ENCODE assay signal across 1 cellular context in genomic region chr15:59688888-59689625, GRCh38.
TF ChIP-seq lines count a peak whose summit lies in the region.

A gene with protein sequence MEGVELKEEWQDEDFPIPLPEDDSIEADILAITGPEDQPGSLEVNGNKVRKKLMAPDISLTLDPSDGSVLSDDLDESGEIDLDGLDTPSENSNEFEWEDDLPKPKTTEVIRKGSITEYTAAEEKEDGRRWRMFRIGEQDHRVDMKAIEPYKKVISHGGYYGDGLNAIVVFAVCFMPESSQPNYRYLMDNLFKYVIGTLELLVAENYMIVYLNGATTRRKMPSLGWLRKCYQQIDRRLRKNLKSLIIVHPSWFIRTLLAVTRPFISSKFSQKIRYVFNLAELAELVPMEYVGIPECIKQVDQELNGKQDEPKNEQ (minus strand): TSS chr15:59689320. CDS start chr15:59682457, 6,863 bp downstream.

TF ChIP-seq in K562, 482 proteins besides CTCF, POLR2A, EP300 and RAD21 (continued from another document and continues in another):
- TF ChIP-seq, protein P1, sequence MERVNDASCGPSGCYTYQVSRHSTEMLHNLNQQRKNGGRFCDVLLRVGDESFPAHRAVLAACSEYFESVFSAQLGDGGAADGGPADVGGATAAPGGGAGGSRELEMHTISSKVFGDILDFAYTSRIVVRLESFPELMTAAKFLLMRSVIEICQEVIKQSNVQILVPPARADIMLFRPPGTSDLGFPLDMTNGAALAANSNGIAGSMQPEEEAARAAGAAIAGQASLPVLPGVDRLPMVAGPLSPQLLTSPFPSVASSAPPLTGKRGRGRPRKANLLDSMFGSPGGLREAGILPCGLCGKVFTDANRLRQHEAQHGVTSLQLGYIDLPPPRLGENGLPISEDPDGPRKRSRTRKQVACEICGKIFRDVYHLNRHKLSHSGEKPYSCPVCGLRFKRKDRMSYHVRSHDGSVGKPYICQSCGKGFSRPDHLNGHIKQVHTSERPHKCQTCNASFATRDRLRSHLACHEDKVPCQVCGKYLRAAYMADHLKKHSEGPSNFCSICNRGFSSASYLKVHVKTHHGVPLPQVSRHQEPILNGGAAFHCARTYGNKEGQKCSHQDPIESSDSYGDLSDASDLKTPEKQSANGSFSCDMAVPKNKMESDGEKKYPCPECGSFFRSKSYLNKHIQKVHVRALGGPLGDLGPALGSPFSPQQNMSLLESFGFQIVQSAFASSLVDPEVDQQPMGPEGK (CRISPR knock-in tag; IDR thresholded peaks at IDR 0.05; ENCODE audit: borderline replicate concordance): no peak
- TF ChIP-seq E2F8 (IDR thresholded peaks at IDR 0.05; ENCODE audit: low read depth, partially characterized antibody) (peak; percentile 60), RFX5 (IDR thresholded peaks at IDR 0.05; ENCODE audit: low read depth, low read length) (no peak), RBM22 (IDR thresholded peaks at IDR 0.05; ENCODE audit: low read depth, low read length, poor library complexity, severe bottlenecking) (peak; percentile 70), POLR2AphosphoS2 (IDR thresholded peaks at IDR 0.05; ENCODE audit: low read length) (no peak), FOXK2 (conservative IDR thresholded peaks at IDR 0.05 in 1 of 2, IDR thresholded peaks at IDR 0.05 in 1 of 2; ENCODE audit: low read depth in 2 of 2) (0 out of 4 replicates have a peak, but pooled peaks of 1 of the 2 experiments have one; percentile 9), ZNF124 (CRISPR knock-in tag; IDR thresholded peaks at IDR 0.05) (no peak), GATAD2B (IDR thresholded peaks at IDR 0.05; ENCODE audit: borderline replicate concordance) (0 out of 2 replicates have a peak, but pooled peaks have one; percentile 19), KDM4B (IDR thresholded peaks at IDR 0.05; ENCODE audit: borderline replicate concordance in 2 of 2, low read depth in 1 of 2) (peak in 1 of 2 experiments; percentile 92; a peak in 1 of 4 replicates), ZSCAN32 (CRISPR knock-in tag; IDR thresholded peaks at IDR 0.05) (no peak), LCOR (CRISPR knock-in tag; IDR thresholded peaks at IDR 0.05) (peak; percentile 16; the same call in 1 of the 2 replicates), YBX1 (IDR thresholded peaks at IDR 0.05) (no peak), NCOA1 (IDR thresholded peaks at IDR 0.05; ENCODE audit: low read depth) (no peak; the same call in 1 of the 2 replicates), ZNF3 (CRISPR knock-in tag; IDR thresholded peaks at IDR 0.05) (no peak), E2F4 (CRISPR knock-in tag; IDR thresholded peaks at IDR 0.05; ENCODE audit: low read depth) (peak; percentile 44; the same call in 1 of the 2 replicates), MAFG (tag; conservative IDR thresholded peaks at IDR 0.05) (no peak), ATF2 (CRISPR knock-in tag; IDR thresholded peaks at IDR 0.05) (no peak), PTRF (tag; IDR thresholded peaks at IDR 0.05) (no peak), MYBL2 (IDR thresholded peaks at IDR 0.05; ENCODE audit: low read depth) (no peak), MYBL2 (CRISPR knock-in tag; IDR thresholded peaks at IDR 0.05; ENCODE audit: borderline replicate concordance) (no peak), RBM39 (optimal IDR thresholded peaks at IDR 0.05; ENCODE audit: low read depth, low read length) (no peak), MEIS2 (IDR thresholded peaks at IDR 0.05; ENCODE audit: partially characterized antibody) (no peak), STAG1 (CRISPR knock-in tag; IDR thresholded peaks at IDR 0.05; ENCODE audit: borderline replicate concordance) (no peak), CBFA2T2 (conservative IDR thresholded peaks at IDR 0.05) (no peak), TCF7L2 (IDR thresholded peaks at IDR 0.05; ENCODE audit: low read depth, low read length) (no peak), SMC3 (conservative IDR thresholded peaks at IDR 0.05; ENCODE audit: insufficient read depth, low read depth, low read length) (no peak), CBX8 (IDR thresholded peaks at IDR 0.05; ENCODE audit: borderline replicate concordance, extremely low read depth, low read depth, low read length, poor library complexity, severe bottlenecking) (no peak), XRCC5 (IDR thresholded peaks at IDR 0.05; ENCODE audit: low read depth, low read length) (peak; percentile 35; the same call in 1 of the 2 replicates), MYC (IDR thresholded peaks at IDR 0.05; ENCODE audit: low read depth, low read length) (peak; percentile 71; the same call in 1 of the 2 replicates), MYC (CRISPR knock-in tag; IDR thresholded peaks at IDR 0.05; ENCODE audit: borderline replicate concordance, low read depth) (peak; percentile 53; the same call in 1 of the 2 replicates), BHLHE40 (IDR thresholded peaks at IDR 0.05; ENCODE audit: low read length) (peak; percentile 66), ZNF57 (CRISPR knock-in tag; IDR thresholded peaks at IDR 0.05) (0 out of 2 replicates have a peak, but pooled peaks have one; percentile 50), ZNF408 (CRISPR knock-in tag; IDR thresholded peaks at IDR 0.05; ENCODE audit: low read depth) (no peak), SRSF9 (IDR thresholded peaks at IDR 0.05; ENCODE audit: borderline replicate concordance, low read depth, low read length) (no peak), PURB (CRISPR knock-in tag; IDR thresholded peaks at IDR 0.05; ENCODE audit: low read depth) (no peak), CREB1 (IDR thresholded peaks at IDR 0.05) (peak; percentile 78), CREB1 (CRISPR knock-in tag; IDR thresholded peaks at IDR 0.05) (peak; percentile 86), MEF2A (IDR thresholded peaks at IDR 0.05; ENCODE audit: control insufficient read depth, low read depth, low read length) (no peak), RFX7 (CRISPR knock-in tag; IDR thresholded peaks at IDR 0.05) (no peak), HLTF (IDR thresholded peaks at IDR 0.05) (no peak), SRSF7 (optimal IDR thresholded peaks at IDR 0.05; ENCODE audit: low read depth, low read length) (no peak), CSDE1 (IDR thresholded peaks at IDR 0.05) (no peak), HNRNPUL1 (IDR thresholded peaks at IDR 0.05; ENCODE audit: low read length) (no peak), ATF3 (IDR thresholded peaks at IDR 0.05) (no peak), ATF3 (CRISPR knock-in tag; conservative IDR thresholded peaks at IDR 0.05) (no peak), PPARD (CRISPR knock-in tag; IDR thresholded peaks at IDR 0.05) (no peak), SRSF3 (IDR thresholded peaks at IDR 0.05; ENCODE audit: insufficient read depth, low read length) (no peak), ZNF699 (CRISPR knock-in tag; IDR thresholded peaks at IDR 0.05; ENCODE audit: insufficient replicate concordance) (no peak), ZNF140 (CRISPR knock-in tag; IDR thresholded peaks at IDR 0.05) (no peak)
- TF ChIP-seq, protein P2, sequence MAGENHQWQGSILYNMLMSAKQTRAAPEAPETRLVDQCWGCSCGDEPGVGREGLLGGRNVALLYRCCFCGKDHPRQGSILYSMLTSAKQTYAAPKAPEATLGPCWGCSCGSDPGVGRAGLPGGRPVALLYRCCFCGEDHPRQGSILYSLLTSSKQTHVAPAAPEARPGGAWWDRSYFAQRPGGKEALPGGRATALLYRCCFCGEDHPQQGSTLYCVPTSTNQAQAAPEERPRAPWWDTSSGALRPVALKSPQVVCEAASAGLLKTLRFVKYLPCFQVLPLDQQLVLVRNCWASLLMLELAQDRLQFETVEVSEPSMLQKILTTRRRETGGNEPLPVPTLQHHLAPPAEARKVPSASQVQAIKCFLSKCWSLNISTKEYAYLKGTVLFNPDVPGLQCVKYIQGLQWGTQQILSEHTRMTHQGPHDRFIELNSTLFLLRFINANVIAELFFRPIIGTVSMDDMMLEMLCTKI (IDR thresholded peaks at IDR 0.05; ENCODE audit: partially characterized antibody): no peak
- TF ChIP-seq, protein P3, sequence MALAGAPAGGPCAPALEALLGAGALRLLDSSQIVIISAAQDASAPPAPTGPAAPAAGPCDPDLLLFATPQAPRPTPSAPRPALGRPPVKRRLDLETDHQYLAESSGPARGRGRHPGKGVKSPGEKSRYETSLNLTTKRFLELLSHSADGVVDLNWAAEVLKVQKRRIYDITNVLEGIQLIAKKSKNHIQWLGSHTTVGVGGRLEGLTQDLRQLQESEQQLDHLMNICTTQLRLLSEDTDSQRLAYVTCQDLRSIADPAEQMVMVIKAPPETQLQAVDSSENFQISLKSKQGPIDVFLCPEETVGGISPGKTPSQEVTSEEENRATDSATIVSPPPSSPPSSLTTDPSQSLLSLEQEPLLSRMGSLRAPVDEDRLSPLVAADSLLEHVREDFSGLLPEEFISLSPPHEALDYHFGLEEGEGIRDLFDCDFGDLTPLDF (CRISPR knock-in tag; IDR thresholded peaks at IDR 0.05): no peak
- TF ChIP-seq, protein P4, sequence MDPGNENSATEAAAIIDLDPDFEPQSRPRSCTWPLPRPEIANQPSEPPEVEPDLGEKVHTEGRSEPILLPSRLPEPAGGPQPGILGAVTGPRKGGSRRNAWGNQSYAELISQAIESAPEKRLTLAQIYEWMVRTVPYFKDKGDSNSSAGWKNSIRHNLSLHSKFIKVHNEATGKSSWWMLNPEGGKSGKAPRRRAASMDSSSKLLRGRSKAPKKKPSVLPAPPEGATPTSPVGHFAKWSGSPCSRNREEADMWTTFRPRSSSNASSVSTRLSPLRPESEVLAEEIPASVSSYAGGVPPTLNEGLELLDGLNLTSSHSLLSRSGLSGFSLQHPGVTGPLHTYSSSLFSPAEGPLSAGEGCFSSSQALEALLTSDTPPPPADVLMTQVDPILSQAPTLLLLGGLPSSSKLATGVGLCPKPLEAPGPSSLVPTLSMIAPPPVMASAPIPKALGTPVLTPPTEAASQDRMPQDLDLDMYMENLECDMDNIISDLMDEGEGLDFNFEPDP (CRISPR knock-in tag; IDR thresholded peaks at IDR 0.05): 0 out of 2 replicates have a peak, but pooled peaks have one; percentile 31
- TF ChIP-seq, protein P5, sequence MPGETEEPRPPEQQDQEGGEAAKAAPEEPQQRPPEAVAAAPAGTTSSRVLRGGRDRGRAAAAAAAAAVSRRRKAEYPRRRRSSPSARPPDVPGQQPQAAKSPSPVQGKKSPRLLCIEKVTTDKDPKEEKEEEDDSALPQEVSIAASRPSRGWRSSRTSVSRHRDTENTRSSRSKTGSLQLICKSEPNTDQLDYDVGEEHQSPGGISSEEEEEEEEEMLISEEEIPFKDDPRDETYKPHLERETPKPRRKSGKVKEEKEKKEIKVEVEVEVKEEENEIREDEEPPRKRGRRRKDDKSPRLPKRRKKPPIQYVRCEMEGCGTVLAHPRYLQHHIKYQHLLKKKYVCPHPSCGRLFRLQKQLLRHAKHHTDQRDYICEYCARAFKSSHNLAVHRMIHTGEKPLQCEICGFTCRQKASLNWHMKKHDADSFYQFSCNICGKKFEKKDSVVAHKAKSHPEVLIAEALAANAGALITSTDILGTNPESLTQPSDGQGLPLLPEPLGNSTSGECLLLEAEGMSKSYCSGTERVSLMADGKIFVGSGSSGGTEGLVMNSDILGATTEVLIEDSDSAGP (CRISPR knock-in tag; IDR thresholded peaks at IDR 0.05): no peak
- TF ChIP-seq, protein P6, sequence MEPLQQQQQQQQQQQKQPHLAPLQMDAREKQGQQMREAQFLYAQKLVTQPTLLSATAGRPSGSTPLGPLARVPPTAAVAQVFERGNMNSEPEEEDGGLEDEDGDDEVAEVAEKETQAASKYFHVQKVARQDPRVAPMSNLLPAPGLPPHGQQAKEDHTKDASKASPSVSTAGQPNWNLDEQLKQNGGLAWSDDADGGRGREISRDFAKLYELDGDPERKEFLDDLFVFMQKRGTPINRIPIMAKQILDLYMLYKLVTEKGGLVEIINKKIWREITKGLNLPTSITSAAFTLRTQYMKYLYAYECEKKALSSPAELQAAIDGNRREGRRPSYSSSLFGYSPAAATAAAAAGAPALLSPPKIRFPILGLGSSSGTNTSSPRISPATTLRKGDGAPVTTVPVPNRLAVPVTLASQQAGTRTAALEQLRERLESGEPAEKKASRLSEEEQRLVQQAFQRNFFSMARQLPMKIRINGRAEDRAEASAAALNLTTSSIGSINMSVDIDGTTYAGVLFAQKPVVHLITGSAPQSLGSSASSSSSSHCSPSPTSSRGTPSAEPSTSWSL (CRISPR knock-in tag; IDR thresholded peaks at IDR 0.05; ENCODE audit: borderline replicate concordance): 0 out of 2 replicates have a peak, but pooled peaks have one; percentile 78
